In genomic region chr22:42862045-42862734, GRCh38 we compare ENCODE assay signal across 19 cellular contexts. TPM values are rescaled to one million over a fixed set of nuclear protein-coding genes. Genes with fewer than 3 reads are reported as not detected.
DNase-seq lines count a peak whose midpoint lies in the region; ATAC-seq and TF ChIP-seq lines count a peak whose summit lies in the region.
"Had no signal": no experiment of that assay in that cellular context is flagged by ENCODE, and none has a peak within 500 bp of the region (broad histone marks: within the 10 kb centered on the region; RNA-seq: fewer than 3 reads in every experiment).

No MANE protein-coding gene starts in this region.

- no peaks in the 10 kb centered on the region for H3K36me3 ChIP-seq in Peyer's patch
- H3K36me3 ChIP-seq in duodenal mucosa (ENCODE audit: control insufficient read depth in 1 of 2, insufficient read depth in 2 of 2, low read length in 2 of 2), result no peaks in the 10 kb centered on the region
- H3K36me3 ChIP-seq in prostate gland, result no peaks in the 10 kb centered on the region
- H3K36me3 ChIP-seq: MG63, right atrium auricular region had no signal

- 71% methylated on average over 7 of the region's 7 CpGs for WGBS in prostate gland

- ATAC-seq in GM21717 (IDR thresholded peaks at IDR 0.05; ENCODE audit: unreplicated experiment), result no peak
- ATAC-seq: GM23338 had no signal

- H3K27ac ChIP-seq in Peyer's patch, result peak overlapping the region in 3 of 4 donors; percentile 49 to 92 (median 75)
- peak overlapping the region; percentile 36 for H3K27ac ChIP-seq in duodenal mucosa (ENCODE audit: low read depth, low read length)
- peak overlapping the region; percentile 39 to 63 for H3K27ac ChIP-seq in prostate gland
- H3K27ac ChIP-seq: HL-60, right atrium auricular region had no signal

- H3K4me1 ChIP-seq in Peyer's patch (peaks cover 0 to 5% (median 0%) of the 10 kb centered on the region in 4 donors), duodenal mucosa (ENCODE audit: control insufficient read depth in 1 of 2, insufficient read depth in 2 of 2, low read length in 2 of 2) (no peaks in the 10 kb centered on the region), prostate gland (replicated peaks) (no peaks in the 10 kb centered on the region)

- H3K9ac ChIP-seq in duodenal mucosa (ENCODE audit: low read depth in 1 of 2, low read length in 2 of 2), result no peak overlapping the region

- H3K27me3 ChIP-seq in Peyer's patch (no peaks in the 10 kb centered on the region), duodenal mucosa (ENCODE audit: control insufficient read depth in 1 of 2, insufficient read depth in 2 of 2, low read length in 2 of 2) (no peaks in the 10 kb centered on the region), prostate gland (replicated peaks; ENCODE audit: insufficient read depth) (no peaks in the 10 kb centered on the region)
- H3K27me3 ChIP-seq: MG63, right atrium auricular region had no signal

- H3K4me3 ChIP-seq in Peyer's patch (no peak overlapping the region), duodenal mucosa (ENCODE audit: low read depth in 1 of 2, low read length in 2 of 2) (no peak overlapping the region), prostate gland (no peak overlapping the region)
- H3K4me3 ChIP-seq: GM23338, MG63, right atrium auricular region had no signal

- intact Hi-C loops in prostate gland (cut with DNase I), result no loop called here

- no peaks in the 10 kb centered on the region for H3K9me3 ChIP-seq in Peyer's patch
- H3K9me3 ChIP-seq in duodenal mucosa (ENCODE audit: control insufficient read depth in 1 of 2, low read length in 2 of 2), result no peaks in the 10 kb centered on the region
- no peaks in the 10 kb centered on the region for H3K9me3 ChIP-seq in prostate gland
- H3K9me3 ChIP-seq: MG63, right atrium auricular region had no signal

- peak; percentile 56 for DNase-seq in EL
- DNase-seq in Peyer's patch, result peak in 1 of 3 donors; percentile 71
- DNase-seq in prostate gland (ENCODE audit: low spot score), result peak; percentile 42
- DNase-seq in stimulated activated CD4-positive, alpha-beta T cell treated with anti-CD3 and anti-CD28 coated beads, Interleukin-15, amount 100 ng/mL, for 24 hours, result no peak
- DNase-seq in KG1 (lab: John Stamatoyannopoulos, UW), result no peak
- DNase-seq in NCI-H1092 (lab: John Stamatoyannopoulos, UW), result no peak
- DNase-seq: activated CD4-positive, alpha-beta T cell treated with anti-CD3 and anti-CD28 coated beads for 4 hours; activated T-cell treated with anti-CD3 and anti-CD28 coated beads, Interleukin-2, amount 50 U/mL, for 24 hours; CD4-positive, alpha-beta memory T cell; GF-D8; head of caudate nucleus; MG63; naive thymus-derived CD4-positive, alpha-beta T cell; stimulated activated naive CD8-positive, alpha-beta T cell treated with anti-CD3 and anti-CD28 coated beads, Interleukin-15, Interleukin-2, amounts not matched to agents 100 U/mL and 50 U/mL, for 24 hours had no signal

- no peak for TF ChIP-seq POLR2A in Peyer's patch (IDR thresholded peaks at IDR 0.05)
- TF ChIP-seq POLR2A in prostate gland (IDR thresholded peaks at IDR 0.05), result peak; percentile 20

- no peak for TF ChIP-seq CTCF in Peyer's patch (IDR thresholded peaks at IDR 0.05)
- TF ChIP-seq CTCF in prostate gland (IDR thresholded peaks at IDR 0.05), result no peak

RNA-seq across cellular contexts. Expression of gene ARFGAP3, which starts 5.1 kb away (rescaled TPM):
- total RNA-seq in Peyer's patch (10 to 100 TPM; 31.4 to 87.0 (median 57.8) TPM), prostate gland (100 to 1,000 TPM in 1 of 2 donors, 10 to 100 TPM in 1; 92.9 to 127 TPM)

Comparison
In these comparisons a context has a peak if more than half of its experiments do, and no peak if none do; other contexts are left out.
1. DNase-seq: peak in EL (single experiment) and prostate gland (single experiment); none in stimulated activated CD4-positive, alpha-beta T cell treated with anti-CD3 and anti-CD28 coated beads, Interleukin-15, amount 100 ng/mL, for 24 hours (single experiment), KG1 (single experiment) and NCI-H1092 (single experiment).
2. Peak in every context shown above with its lines, with median percentiles within 50 percentile points of each other: H3K27ac ChIP-seq.